ENCODE assay signal across 1 cellular context in the genomic region with DNA sequence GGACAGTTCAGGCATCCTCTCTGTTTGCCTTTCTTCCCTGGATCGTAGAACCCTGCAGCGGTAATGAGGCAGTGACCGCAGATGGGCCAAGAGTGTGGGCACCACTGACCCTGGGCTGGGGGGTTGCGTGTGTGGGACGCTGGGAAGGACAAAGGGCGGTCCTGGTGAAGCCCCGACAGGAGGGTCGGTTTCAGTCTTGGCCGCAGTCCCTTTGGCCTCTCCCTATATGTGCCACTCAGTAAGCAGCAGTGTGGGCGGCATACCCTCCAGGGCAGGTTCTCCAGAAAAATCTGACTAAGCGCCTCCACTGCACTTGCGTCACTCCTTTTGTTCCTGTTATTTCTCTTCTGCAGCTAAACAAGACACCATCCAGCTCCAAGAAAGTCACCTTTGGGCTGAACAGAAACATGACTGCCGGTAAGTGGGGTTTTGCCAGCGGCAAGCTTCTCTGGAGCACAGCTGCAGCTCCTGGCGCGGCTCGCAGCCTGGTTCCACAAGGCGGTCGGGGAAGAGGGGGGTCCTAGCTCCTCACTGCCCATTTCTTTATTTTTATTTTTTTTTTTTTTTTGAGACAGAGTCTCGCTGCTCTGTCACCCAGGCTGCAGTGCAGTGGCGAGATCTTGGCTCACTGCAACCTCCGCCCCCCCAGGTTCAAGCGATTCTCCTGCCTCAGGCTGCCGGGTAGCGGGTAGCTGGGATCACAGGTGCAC.
TF ChIP-seq lines count a peak whose summit lies in the region.

No MANE protein-coding gene starts in this region.

TF ChIP-seq in WTC11, 78 proteins besides CTCF, POLR2A, EP300 and RAD21 (continued from another document):
- TF ChIP-seq, protein P1, sequence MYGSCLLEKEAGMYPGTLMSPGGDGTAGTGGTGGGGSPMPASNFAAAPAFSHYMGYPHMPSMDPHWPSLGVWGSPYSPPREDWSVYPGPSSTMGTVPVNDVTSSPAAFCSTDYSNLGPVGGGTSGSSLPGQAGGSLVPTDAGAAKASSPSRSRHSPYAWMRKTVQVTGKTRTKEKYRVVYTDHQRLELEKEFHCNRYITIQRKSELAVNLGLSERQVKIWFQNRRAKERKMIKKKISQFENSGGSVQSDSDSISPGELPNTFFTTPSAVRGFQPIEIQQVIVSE (CRISPR knock-in tag; IDR thresholded peaks at IDR 0.05; ENCODE audit: borderline replicate concordance): no peak
- TF ChIP-seq, protein P2, sequence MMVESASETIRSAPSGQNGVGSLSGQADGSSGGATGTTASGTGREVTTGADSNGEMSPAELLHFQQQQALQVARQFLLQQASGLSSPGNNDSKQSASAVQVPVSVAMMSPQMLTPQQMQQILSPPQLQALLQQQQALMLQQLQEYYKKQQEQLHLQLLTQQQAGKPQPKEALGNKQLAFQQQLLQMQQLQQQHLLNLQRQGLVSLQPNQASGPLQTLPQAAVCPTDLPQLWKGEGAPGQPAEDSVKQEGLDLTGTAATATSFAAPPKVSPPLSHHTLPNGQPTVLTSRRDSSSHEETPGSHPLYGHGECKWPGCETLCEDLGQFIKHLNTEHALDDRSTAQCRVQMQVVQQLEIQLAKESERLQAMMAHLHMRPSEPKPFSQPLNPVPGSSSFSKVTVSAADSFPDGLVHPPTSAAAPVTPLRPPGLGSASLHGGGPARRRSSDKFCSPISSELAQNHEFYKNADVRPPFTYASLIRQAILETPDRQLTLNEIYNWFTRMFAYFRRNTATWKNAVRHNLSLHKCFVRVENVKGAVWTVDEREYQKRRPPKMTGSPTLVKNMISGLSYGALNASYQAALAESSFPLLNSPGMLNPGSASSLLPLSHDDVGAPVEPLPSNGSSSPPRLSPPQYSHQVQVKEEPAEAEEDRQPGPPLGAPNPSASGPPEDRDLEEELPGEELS (CRISPR knock-in tag; IDR thresholded peaks at IDR 0.05): no peak
- TF ChIP-seq, protein P3, sequence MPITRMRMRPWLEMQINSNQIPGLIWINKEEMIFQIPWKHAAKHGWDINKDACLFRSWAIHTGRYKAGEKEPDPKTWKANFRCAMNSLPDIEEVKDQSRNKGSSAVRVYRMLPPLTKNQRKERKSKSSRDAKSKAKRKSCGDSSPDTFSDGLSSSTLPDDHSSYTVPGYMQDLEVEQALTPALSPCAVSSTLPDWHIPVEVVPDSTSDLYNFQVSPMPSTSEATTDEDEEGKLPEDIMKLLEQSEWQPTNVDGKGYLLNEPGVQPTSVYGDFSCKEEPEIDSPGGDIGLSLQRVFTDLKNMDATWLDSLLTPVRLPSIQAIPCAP (CRISPR knock-in tag; IDR thresholded peaks at IDR 0.05): no peak
- TF ChIP-seq GABPB1 (CRISPR knock-in tag; IDR thresholded peaks at IDR 0.05): no peak
